Comparison of ENCODE assay signal across 1 cellular context in genomic region chr11:113475160-113475761, GRCh38.
TF ChIP-seq lines count a peak whose summit lies in the region.

Gene DRD2 (minus strand): TSS chr11:113475398. CDS start chr11:113424651, 50,747 bp downstream.

TF ChIP-seq in IMR-90, 13 proteins besides CTCF, POLR2A, EP300 and RAD21 (continued from another document):
- no peak for TF ChIP-seq USF2 (IDR thresholded peaks at IDR 0.05; ENCODE audit: low read depth, low read length)
